ENCODE assay signal across 16 cellular contexts in genomic region chr3:60048447-60048848, GRCh38.
DNase-seq lines count a peak whose midpoint lies in the region; ATAC-seq and TF ChIP-seq lines count a peak whose summit lies in the region.
"Had no signal": no experiment of that assay in that cellular context is flagged by ENCODE, and none has a peak within 500 bp of the region (broad histone marks: within the 10 kb centered on the region; RNA-seq: fewer than 3 reads in every experiment).

No MANE protein-coding gene starts in this region.

- POLR2A ChIA-PET in CD8-positive, alpha-beta T cell (lab: Charles Lee) = interaction anchor here (0.6 to 1.2 kb wide), 2 partner anchors 38 to 187 kb away, joined by 3 to 5 read pairs; no protein-coding TSS in a partner anchor

- CTCF ChIA-PET in CD8-positive, alpha-beta T cell (lab: Charles Lee) = interaction anchor here (0.8 kb wide), 1 partner anchor 32 kb away, joined by 3 read pairs; no protein-coding TSS in a partner anchor

- peaks cover 10% of the 10 kb centered on the region for H3K36me3 Mint-ChIP-seq in CD8-positive, alpha-beta T cell
- H3K36me3 Mint-ChIP-seq in activated T-cell treated with anti-CD3 and anti-CD28 coated beads, Interleukin-2, amount 50 U/mL, for 72 hours (ENCODE audit: insufficient read depth in 2 of 2) = peaks cover 16 to 47% of the 10 kb centered on the region in 2 donors

- intact Hi-C loops in CD8-positive, alpha-beta T cell (cut with DNase I, micrococcal nuclease) = loop anchor here (2.0 to 5.0 kb wide), 2 partner anchors 14 to 36 kb away; no protein-coding TSS in a partner anchor
- intact Hi-C loops in esophagus muscularis mucosa (cut with DNase I) = no loop called here

- peak overlapping the region; percentile 75 for H3K27ac Mint-ChIP-seq in CD8-positive, alpha-beta T cell
- H3K27ac Mint-ChIP-seq in activated T-cell treated with anti-CD3 and anti-CD28 coated beads, Interleukin-2, amount 50 U/mL, for 72 hours = peak overlapping the region; percentile 92

- H3K4me1 Mint-ChIP-seq in CD8-positive, alpha-beta T cell (ENCODE audit: low read depth) = peaks cover 35% of the 10 kb centered on the region
- H3K4me1 Mint-ChIP-seq in activated T-cell treated with anti-CD3 and anti-CD28 coated beads, Interleukin-2, amount 50 U/mL, for 72 hours (ENCODE audit: low read depth) = peaks cover 83% of the 10 kb centered on the region

- H3K27me3 Mint-ChIP-seq in CD8-positive, alpha-beta T cell (ENCODE audit: low read depth) = no peaks in the 10 kb centered on the region
- no peaks in the 10 kb centered on the region for H3K27me3 Mint-ChIP-seq in activated T-cell treated with anti-CD3 and anti-CD28 coated beads, Interleukin-2, amount 50 U/mL, for 72 hours (ENCODE audit: low read depth)

- peak overlapping the region; percentile 24 for H3K4me3 Mint-ChIP-seq in CD8-positive, alpha-beta T cell
- H3K4me3 Mint-ChIP-seq in activated T-cell treated with anti-CD3 and anti-CD28 coated beads, Interleukin-2, amount 50 U/mL, for 72 hours = peak overlapping the region; percentile 75 to 78

- DNase-seq in CD8-positive, alpha-beta T cell = peak in 3 of 7 experiments; percentile 15 to 31 (median 23)
- DNase-seq in T-helper 2 cell (peak in 3 of 5 experiments; percentile 16 to 84 (median 20)), esophagus muscularis mucosa (ENCODE audit: extremely low spot score) (peak; percentile 62), upper lobe of left lung (no peak), T1000 (lab: John Stamatoyannopoulos, UW) (no peak)
- peak; percentile 52 to 63 for DNase-seq in activated T-cell treated with anti-CD3 and anti-CD28 coated beads, Interleukin-2, amount 50 U/mL, for 72 hours
- DNase-seq: DMS 273 treated with DMSO at 0.1 percent for 48 hours; effector CD8-positive, alpha-beta T cell; H7; mesenchymal stem cell; NCI-H1417; thyroid gland had no signal

- 85% methylated on average over 12 of the region's 12 CpGs for WGBS in esophagus muscularis mucosa
- WGBS in upper lobe of left lung, 2 donors = 87 to 95% methylated on average over 12 of the region's 12 CpGs

- no peaks in the 10 kb centered on the region for H3K36me3 ChIP-seq in CD8-positive, alpha-beta T cell (ENCODE audit: insufficient read depth, low read length)
- H3K36me3 ChIP-seq in esophagus muscularis mucosa (no peaks in the 10 kb centered on the region), upper lobe of left lung (no peaks in the 10 kb centered on the region)
- H3K36me3 ChIP-seq: thyroid gland had no signal

- TF ChIP-seq POLR2A in esophagus muscularis mucosa (IDR thresholded peaks at IDR 0.05; ENCODE audit: low read depth) (no peak), upper lobe of left lung (IDR thresholded peaks at IDR 0.05) (no peak)

- H3K4me1 ChIP-seq in CD8-positive, alpha-beta T cell (ENCODE audit: insufficient read depth, low read length) = peaks cover 12% of the 10 kb centered on the region
- H3K4me1 ChIP-seq in esophagus muscularis mucosa = no peaks in the 10 kb centered on the region
- no peaks in the 10 kb centered on the region for H3K4me1 ChIP-seq in upper lobe of left lung
- H3K4me1 ChIP-seq: thyroid gland had no signal

- no peak overlapping the region for H3K27ac ChIP-seq in CD8-positive, alpha-beta T cell (ENCODE audit: low read depth, low read length)
- H3K27ac ChIP-seq in esophagus muscularis mucosa (replicated peaks in 1 of 4) (no peak overlapping the region), upper lobe of left lung (no peak overlapping the region)
- H3K27ac ChIP-seq: hepatocyte, thyroid gland had no signal

- H3K27me3 ChIP-seq in CD8-positive, alpha-beta T cell (ENCODE audit: insufficient read depth, low read length) = no peaks in the 10 kb centered on the region
- H3K27me3 ChIP-seq in esophagus muscularis mucosa (no peaks in the 10 kb centered on the region), upper lobe of left lung (no peaks in the 10 kb centered on the region)
- H3K27me3 ChIP-seq: hepatocyte, thyroid gland had no signal

- TF ChIP-seq EP300 in esophagus muscularis mucosa (IDR thresholded peaks at IDR 0.05) (no peak), upper lobe of left lung (IDR thresholded peaks at IDR 0.05) (no peak)

- no peaks in the 10 kb centered on the region for H3K9me3 ChIP-seq in CD8-positive, alpha-beta T cell (ENCODE audit: low read length)
- H3K9me3 ChIP-seq in esophagus muscularis mucosa (no peaks in the 10 kb centered on the region), upper lobe of left lung (no peaks in the 10 kb centered on the region)
- H3K9me3 ChIP-seq: thyroid gland had no signal

- peak; percentile 83 for ATAC-seq in CD8-positive, alpha-beta T cell
- peak; percentile 71 to 84 for ATAC-seq in activated T-cell treated with anti-CD3 and anti-CD28 coated beads, Interleukin-2, amount 50 U/mL, for 72 hours (replicated peaks in 1 of 2)
- ATAC-seq in GM21526 (IDR thresholded peaks at IDR 0.05; ENCODE audit: low FRiP score, unreplicated experiment) (no peak), upper lobe of left lung (ENCODE audit: low FRiP score in 2 of 2) (no peak), GM21576 (IDR thresholded peaks at IDR 0.05; ENCODE audit: unreplicated experiment) (no peak)
- ATAC-seq: Right ventricle myocardium inferior had no signal

- TF ChIP-seq CTCF in CD8-positive, alpha-beta T cell (IDR thresholded peaks at IDR 0.05) = no peak
- no peak for TF ChIP-seq CTCF in esophagus muscularis mucosa (IDR thresholded peaks at IDR 0.05)
- TF ChIP-seq CTCF in upper lobe of left lung (IDR thresholded peaks at IDR 0.05) = no peak

- H3K9me3 Mint-ChIP-seq in CD8-positive, alpha-beta T cell = peaks cover 14% of the 10 kb centered on the region
- H3K9me3 Mint-ChIP-seq in activated T-cell treated with anti-CD3 and anti-CD28 coated beads, Interleukin-2, amount 50 U/mL, for 72 hours = peaks cover 0 to 17% of the 10 kb centered on the region in 2 donors

- no peak overlapping the region for H3K4me3 ChIP-seq in CD8-positive, alpha-beta T cell (ENCODE audit: low read depth, low read length)
- H3K4me3 ChIP-seq in esophagus muscularis mucosa (no peak overlapping the region), upper lobe of left lung (no peak overlapping the region)
- H3K4me3 ChIP-seq: hepatocyte, thyroid gland had no signal

Comparison
In these comparisons a context has a peak if more than half of its experiments do, and no peak if none do; other contexts are left out.
1. ATAC-seq: peak in CD8-positive, alpha-beta T cell (single experiment) and activated T-cell treated with anti-CD3 and anti-CD28 coated beads, Interleukin-2, amount 50 U/mL, for 72 hours (2 of 2); none in GM21526 (single experiment), upper lobe of left lung (0 of 2) and GM21576 (single experiment).
2. DNase-seq: peak in T-helper 2 cell (3 of 5), activated T-cell treated with anti-CD3 and anti-CD28 coated beads, Interleukin-2, amount 50 U/mL, for 72 hours (2 of 2) and esophagus muscularis mucosa (single experiment); none in upper lobe of left lung (0 of 2) and T1000 (single experiment).